ENCODE assay signal across 8 cellular contexts in the genomic region with DNA sequence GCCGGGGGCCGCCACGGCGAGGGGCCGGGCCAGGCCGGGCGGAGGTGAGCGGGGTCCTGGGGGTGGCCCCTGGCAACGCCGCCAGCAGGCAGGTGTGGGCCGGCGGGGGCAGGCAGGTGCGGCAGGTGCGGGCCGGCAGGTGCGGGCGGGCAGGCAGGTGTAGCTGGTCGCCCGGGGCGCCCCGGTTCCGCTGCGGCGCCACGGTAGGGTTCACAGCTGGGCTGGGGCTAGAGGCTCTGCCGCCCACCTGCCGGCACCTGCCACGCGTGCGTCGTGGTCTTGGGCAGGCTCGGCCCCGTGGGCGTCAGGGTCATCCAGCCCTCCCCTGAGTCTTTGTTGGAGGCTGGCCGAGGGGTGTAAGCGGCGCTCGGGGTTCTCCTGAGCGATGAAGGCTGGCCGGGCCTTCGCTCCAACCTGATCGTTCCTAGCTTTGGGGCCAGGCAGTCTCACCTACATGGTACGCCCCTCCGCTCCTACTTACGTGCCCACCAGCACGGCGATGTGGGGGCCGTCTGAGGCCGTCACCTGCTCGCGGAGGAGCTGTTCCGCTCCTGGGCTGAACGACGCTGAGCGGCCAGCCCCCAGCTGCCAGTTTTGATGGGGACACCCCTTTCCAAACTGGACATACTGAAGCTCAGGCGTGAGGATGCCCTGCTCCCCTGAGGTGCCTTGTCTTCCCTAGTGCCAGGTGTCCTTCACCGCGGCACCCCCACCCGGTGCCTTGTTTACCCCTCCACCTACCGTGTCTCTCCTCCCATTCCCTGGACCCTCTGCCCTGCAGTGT. TPM values are rescaled to one million over a fixed set of nuclear protein-coding genes. Genes with fewer than 3 reads are reported as not detected.
DNase-seq lines count a peak whose midpoint lies in the region; ATAC-seq and TF ChIP-seq lines count a peak whose summit lies in the region.

No MANE protein-coding gene starts in this region.

- POLR2A ChIA-PET in PC-9 (lab: Charles Lee; ENCODE audit: unreplicated experiment) = interaction anchor here (0.6 to 0.9 kb wide), 2 partner anchors 17 to 109 kb away, joined by 3 read pairs; no protein-coding TSS in a partner anchor

- no peaks in the 10 kb centered on the region for H3K9me3 ChIP-seq in heart left ventricle
- no peaks in the 10 kb centered on the region for H3K9me3 ChIP-seq in PC-9 (ENCODE audit: insufficient read depth, low read depth)
- no peaks in the 10 kb centered on the region for H3K9me3 ChIP-seq in effector memory CD4-positive, alpha-beta T cell (ENCODE audit: control insufficient read depth, low read length)
- H3K9me3 ChIP-seq in neuron (ENCODE audit: low read length) = peaks cover 2% of the 10 kb centered on the region

- peak overlapping the region; percentile 99 for H3K4me2 ChIP-seq in PC-9

- 1 to 3% (median 2%) methylated on average over 22 to 60 of the region's 60 CpGs for WGBS in heart left ventricle, 4 donors

- H3K4me1 ChIP-seq in heart left ventricle = peaks cover 6 to 57% (median 29%) of the 10 kb centered on the region in 12 donors
- peaks cover 29% of the 10 kb centered on the region for H3K4me1 ChIP-seq in PC-9 (replicated peaks; ENCODE audit: insufficient read depth)
- peaks cover 31% of the 10 kb centered on the region for H3K4me1 ChIP-seq in effector memory CD4-positive, alpha-beta T cell (ENCODE audit: control insufficient read depth, insufficient read depth, low read length, poor library complexity, severe bottlenecking)
- H3K4me1 ChIP-seq in neuron (ENCODE audit: insufficient read depth, low read length) = peaks cover 18% of the 10 kb centered on the region

- CTCF ChIA-PET in PC-9 (lab: Charles Lee) = no interaction called here

- H2AFZ ChIP-seq in PC-9 (peak overlapping the region; percentile 51; the same call in 1 of the 2 replicates), neuron (ENCODE audit: low read depth, low read length) (no peak overlapping the region)

- peak overlapping the region in 11 of 12 donors; percentile 53 to 100 (median 94) for H3K27ac ChIP-seq in heart left ventricle
- peak overlapping the region; percentile 2; the same call in 1 of the 2 replicates for H3K27ac ChIP-seq in PC-9
- H3K27ac ChIP-seq in effector memory CD4-positive, alpha-beta T cell (ENCODE audit: insufficient read depth, low read length, poor library complexity, severe bottlenecking) = peak overlapping the region; percentile 86

- H3K4me3 ChIP-seq in heart left ventricle (peak overlapping the region; percentile 83 to 98 (median 92)), PC-9 (peak overlapping the region; percentile 92), neuron (ENCODE audit: low read length) (peak overlapping the region; percentile 74)
- peak overlapping the region; percentile 89 for H3K4me3 ChIP-seq in effector memory CD4-positive, alpha-beta T cell (ENCODE audit: insufficient read depth, low read depth, low read length, poor library complexity, severe bottlenecking)

- H3K27me3 ChIP-seq in heart left ventricle (no peaks in the 10 kb centered on the region), PC-9 (ENCODE audit: insufficient read depth, low read depth) (no peaks in the 10 kb centered on the region), neuron (ENCODE audit: insufficient read depth, low read length) (no peaks in the 10 kb centered on the region)
- no peaks in the 10 kb centered on the region for H3K27me3 ChIP-seq in effector memory CD4-positive, alpha-beta T cell (replicated peaks; ENCODE audit: control insufficient read depth, insufficient read depth, low read length, poor library complexity, severe bottlenecking)

- TF ChIP-seq CTCF in heart left ventricle (IDR thresholded peaks at IDR 0.05) = no peak
- no peak for TF ChIP-seq CTCF in PC-9 (conservative IDR thresholded peaks at IDR 0.05)

- H3K36me3 ChIP-seq in heart left ventricle (peaks cover 0 to 11% (median 0%) of the 10 kb centered on the region in 9 donors), PC-9 (ENCODE audit: low read depth) (peaks cover 7% of the 10 kb centered on the region; the same call in 1 of the 2 replicates), neuron (ENCODE audit: insufficient read depth, low read length) (peaks cover 10% of the 10 kb centered on the region)
- H3K36me3 ChIP-seq in effector memory CD4-positive, alpha-beta T cell (ENCODE audit: control insufficient read depth, insufficient read depth, low read length) = no peaks in the 10 kb centered on the region

- no peak for TF ChIP-seq POLR2A in heart left ventricle (IDR thresholded peaks at IDR 0.05)

- peaks cover 21% of the 10 kb centered on the region for H4K20me1 ChIP-seq in PC-9 (ENCODE audit: insufficient read depth)

- DNase-seq in heart left ventricle (peak in 2 of 5 donors; percentile 25 to 47), left ventricle myocardium superior (no peak), PC-9 (no peak), H4 (ENCODE audit: low spot score) (no peak)
- no peak for DNase-seq in effector memory CD4-positive, alpha-beta T cell

- H3K79me2 ChIP-seq in PC-9 (ENCODE audit: low read depth) = peaks cover 52% of the 10 kb centered on the region

- H3F3A ChIP-seq in PC-9 (ENCODE audit: insufficient read depth, low read depth) = peaks cover 17% of the 10 kb centered on the region

- no peak for ATAC-seq in heart left ventricle
- ATAC-seq in left ventricle myocardium superior = no peak
- peak; percentile 19 for ATAC-seq in HG02759 (IDR thresholded peaks at IDR 0.05; ENCODE audit: unreplicated experiment)
- ATAC-seq in GM18519 (IDR thresholded peaks at IDR 0.05; ENCODE audit: low FRiP score, unreplicated experiment) = no peak

- no TSS peak for BruUV-seq in PC-9 (replicated peaks; lab: Mats Ljungman, UMichigan)

- intact Hi-C loops in heart left ventricle (cut with DNase I) = loop anchor here in 7 of 10 donors (1.0 to 10.0 kb wide), 11 partner anchors 20 to 162 kb away; a partner anchor contains a TSS
- intact Hi-C loops in left ventricle myocardium superior (cut with micrococcal nuclease) = no loop called here
- intact Hi-C loops in PC-9 (cut with micrococcal nuclease; ENCODE audit: unreplicated experiment) = loop anchor here (1.0 to 10.0 kb wide), 9 partner anchors 37 to 167 kb away; a partner anchor contains a TSS

- no peaks in the 10 kb centered on the region for H3K9me2 ChIP-seq in PC-9 (ENCODE audit: insufficient read depth)

RNA-seq across cellular contexts. Expression of a gene that starts 0.5 kb away (rescaled TPM):
- total RNA-seq in heart left ventricle (10 to 100 TPM; 18.5 to 71.5 (median 46.5) TPM), left ventricle myocardium superior (64.8 TPM), PC-9 (2021) (97.5 and 142 TPM in 2 replicates)
- polyA plus RNA-seq in heart left ventricle = 10 to 100 TPM; 44.4 to 45.7 TPM
- total RNA-seq in H4 (2014; rRNA removed; shearing (Covaris generic)) = 3.9 and 4.6 TPM in 2 replicates

RNA-seq across cellular contexts. Expression of a gene that starts 47.3 kb away (rescaled TPM):
- total RNA-seq in heart left ventricle (100 to 1,000 TPM; 327 to 924 (median 571) TPM), left ventricle myocardium superior (436 TPM), PC-9 (2021) (2,776 and 3,599 TPM in 2 replicates)
- 1,000 to 10,000 TPM; 1,197 to 3,804 TPM for polyA plus RNA-seq in heart left ventricle
- total RNA-seq in H4 (2014; rRNA removed; shearing (Covaris generic)) = 13,857 and 15,820 TPM in 2 replicates

Comparison
In these comparisons a context has a peak if more than half of its experiments do, and no peak if none do; other contexts are left out.
1. H3K27ac ChIP-seq: peak in every context shown above with its lines; median percentile 94 in heart left ventricle; 86 in effector memory CD4-positive, alpha-beta T cell; 2 in PC-9.